1 cellular context compared by ENCODE assay signal in the genomic region with DNA sequence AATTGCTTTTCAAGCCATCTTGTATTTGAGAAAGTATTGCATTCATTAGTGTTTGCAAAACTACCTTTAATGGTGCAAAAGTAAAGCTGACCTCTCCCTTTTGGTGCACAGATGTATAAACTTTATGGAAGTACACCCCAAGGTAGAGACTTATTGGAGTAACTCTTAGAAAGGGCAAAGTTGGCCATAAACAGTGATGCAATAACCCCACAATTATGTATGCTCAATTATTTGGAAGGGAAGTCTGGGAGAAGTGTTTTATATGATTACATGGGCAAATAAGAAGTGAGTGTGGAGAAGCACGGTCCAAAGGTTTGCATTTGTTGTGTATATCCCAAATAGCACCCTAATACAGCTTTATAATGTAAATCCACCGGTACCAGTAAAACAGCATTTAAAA.
TF ChIP-seq lines count a peak whose summit lies in the region.

No MANE protein-coding gene starts in this region.

TF ChIP-seq in GM23338, 12 proteins besides CTCF, POLR2A, EP300 and RAD21 (continued from another document):
- TF ChIP-seq, protein P1, sequence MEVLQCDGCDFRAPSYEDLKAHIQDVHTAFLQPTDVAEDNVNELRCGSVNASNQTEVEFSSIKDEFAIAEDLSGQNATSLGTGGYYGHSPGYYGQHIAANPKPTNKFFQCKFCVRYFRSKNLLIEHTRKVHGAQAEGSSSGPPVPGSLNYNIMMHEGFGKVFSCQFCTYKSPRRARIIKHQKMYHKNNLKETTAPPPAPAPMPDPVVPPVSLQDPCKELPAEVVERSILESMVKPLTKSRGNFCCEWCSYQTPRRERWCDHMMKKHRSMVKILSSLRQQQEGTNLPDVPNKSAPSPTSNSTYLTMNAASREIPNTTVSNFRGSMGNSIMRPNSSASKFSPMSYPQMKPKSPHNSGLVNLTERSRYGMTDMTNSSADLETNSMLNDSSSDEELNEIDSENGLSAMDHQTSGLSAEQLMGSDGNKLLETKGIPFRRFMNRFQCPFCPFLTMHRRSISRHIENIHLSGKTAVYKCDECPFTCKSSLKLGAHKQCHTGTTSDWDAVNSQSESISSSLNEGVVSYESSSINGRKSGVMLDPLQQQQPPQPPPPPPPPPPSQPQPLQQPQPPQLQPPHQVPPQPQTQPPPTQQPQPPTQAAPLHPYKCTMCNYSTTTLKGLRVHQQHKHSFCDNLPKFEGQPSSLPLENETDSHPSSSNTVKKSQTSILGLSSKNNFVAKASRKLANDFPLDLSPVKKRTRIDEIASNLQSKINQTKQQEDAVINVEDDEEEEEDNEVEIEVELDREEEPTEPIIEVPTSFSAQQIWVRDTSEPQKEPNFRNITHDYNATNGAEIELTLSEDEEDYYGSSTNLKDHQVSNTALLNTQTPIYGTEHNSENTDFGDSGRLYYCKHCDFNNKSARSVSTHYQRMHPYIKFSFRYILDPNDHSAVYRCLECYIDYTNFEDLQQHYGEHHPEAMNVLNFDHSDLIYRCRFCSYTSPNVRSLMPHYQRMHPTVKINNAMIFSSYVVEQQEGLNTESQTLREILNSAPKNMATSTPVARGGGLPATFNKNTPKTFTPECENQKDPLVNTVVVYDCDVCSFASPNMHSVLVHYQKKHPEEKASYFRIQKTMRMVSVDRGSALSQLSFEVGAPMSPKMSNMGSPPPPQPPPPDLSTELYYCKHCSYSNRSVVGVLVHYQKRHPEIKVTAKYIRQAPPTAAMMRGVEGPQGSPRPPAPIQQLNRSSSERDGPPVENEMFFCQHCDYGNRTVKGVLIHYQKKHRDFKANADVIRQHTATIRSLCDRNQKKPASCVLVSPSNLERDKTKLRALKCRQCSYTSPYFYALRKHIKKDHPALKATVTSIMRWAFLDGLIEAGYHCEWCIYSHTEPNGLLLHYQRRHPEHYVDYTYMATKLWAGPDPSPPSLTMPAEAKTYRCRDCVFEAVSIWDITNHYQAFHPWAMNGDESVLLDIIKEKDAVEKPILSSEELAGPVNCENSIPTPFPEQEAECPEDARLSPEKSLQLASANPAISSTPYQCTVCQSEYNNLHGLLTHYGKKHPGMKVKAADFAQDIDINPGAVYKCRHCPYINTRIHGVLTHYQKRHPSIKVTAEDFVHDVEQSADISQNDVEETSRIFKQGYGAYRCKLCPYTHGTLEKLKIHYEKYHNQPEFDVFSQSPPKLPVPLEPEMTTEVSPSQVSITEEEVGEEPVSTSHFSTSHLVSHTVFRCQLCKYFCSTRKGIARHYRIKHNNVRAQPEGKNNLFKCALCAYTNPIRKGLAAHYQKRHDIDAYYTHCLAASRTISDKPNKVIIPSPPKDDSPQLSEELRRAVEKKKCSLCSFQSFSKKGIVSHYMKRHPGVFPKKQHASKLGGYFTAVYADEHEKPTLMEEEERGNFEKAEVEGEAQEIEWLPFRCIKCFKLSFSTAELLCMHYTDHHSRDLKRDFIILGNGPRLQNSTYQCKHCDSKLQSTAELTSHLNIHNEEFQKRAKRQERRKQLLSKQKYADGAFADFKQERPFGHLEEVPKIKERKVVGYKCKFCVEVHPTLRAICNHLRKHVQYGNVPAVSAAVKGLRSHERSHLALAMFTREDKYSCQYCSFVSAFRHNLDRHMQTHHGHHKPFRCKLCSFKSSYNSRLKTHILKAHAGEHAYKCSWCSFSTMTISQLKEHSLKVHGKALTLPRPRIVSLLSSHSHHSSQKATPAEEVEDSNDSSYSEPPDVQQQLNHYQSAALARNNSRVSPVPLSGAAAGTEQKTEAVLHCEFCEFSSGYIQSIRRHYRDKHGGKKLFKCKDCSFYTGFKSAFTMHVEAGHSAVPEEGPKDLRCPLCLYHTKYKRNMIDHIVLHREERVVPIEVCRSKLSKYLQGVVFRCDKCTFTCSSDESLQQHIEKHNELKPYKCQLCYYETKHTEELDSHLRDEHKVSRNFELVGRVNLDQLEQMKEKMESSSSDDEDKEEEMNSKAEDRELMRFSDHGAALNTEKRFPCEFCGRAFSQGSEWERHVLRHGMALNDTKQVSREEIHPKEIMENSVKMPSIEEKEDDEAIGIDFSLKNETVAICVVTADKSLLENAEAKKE (CRISPR knock-in tag; IDR thresholded peaks at IDR 0.05): no peak
- no peak for TF ChIP-seq JUNB (IDR thresholded peaks at IDR 0.05; ENCODE audit: unreplicated experiment)
- TF ChIP-seq ZNF114 (CRISPR knock-in tag; IDR thresholded peaks at IDR 0.05): no peak
- no peak for TF ChIP-seq EZH2 (IDR thresholded peaks at IDR 0.05; ENCODE audit: low read depth, unreplicated experiment)
